In the genomic region with DNA sequence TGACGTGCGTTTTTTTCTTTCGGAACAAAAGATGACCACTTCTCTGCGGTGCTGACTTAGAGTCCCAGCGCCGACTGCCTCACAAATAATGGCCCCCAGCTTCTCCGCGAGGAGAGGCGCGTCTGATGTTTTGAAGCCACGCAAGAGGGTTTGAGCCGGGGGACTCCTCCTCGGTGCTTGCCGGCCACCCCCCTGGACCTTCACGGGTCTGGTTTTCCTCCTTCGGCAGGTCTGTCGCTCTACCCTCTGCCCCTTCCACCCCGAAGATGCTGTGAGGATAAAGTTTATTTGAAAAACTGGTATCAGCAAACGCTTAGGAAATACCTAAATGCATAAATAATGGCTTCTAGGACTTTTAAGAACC, we compare ENCODE assay signal across 8 cellular contexts. TPM values are rescaled to one million over a fixed set of nuclear protein-coding genes. Genes with fewer than 3 reads are reported as not detected.
DNase-seq lines count a peak whose midpoint lies in the region; ATAC-seq and TF ChIP-seq lines count a peak whose summit lies in the region.

No MANE protein-coding gene starts in this region.

- H3K4me3 ChIP-seq in BE2C (ENCODE audit: low read depth, low read length) (peak overlapping the region; percentile 92), astrocyte of the cerebellum (ENCODE audit: low read depth, low read length) (peak overlapping the region; percentile 76), liver (ENCODE audit: low read depth in 1 of 3, low read length in 3 of 3) (peak overlapping the region; percentile 56 to 94 (median 86)), upper lobe of right lung (peak overlapping the region; percentile 79)

- TF ChIP-seq RAD21 in liver (IDR thresholded peaks at IDR 0.05) = no peak

- H3K9ac ChIP-seq in liver (ENCODE audit: low read depth in 1 of 2, low read length in 2 of 2) = peak overlapping the region; percentile 76 to 84

- DNase-seq in BE2C = no peak
- no peak for DNase-seq in astrocyte of the cerebellum (ENCODE audit: low read depth)
- no peak for DNase-seq in upper lobe of right lung

- no peaks in the 10 kb centered on the region for H3K9me3 ChIP-seq in BE2C
- H3K9me3 ChIP-seq in liver (ENCODE audit: control insufficient read depth in 4 of 4, low read length in 3 of 4) = no peaks in the 10 kb centered on the region
- H3K9me3 ChIP-seq in upper lobe of right lung = no peaks in the 10 kb centered on the region

- in situ Hi-C loops in astrocyte of the cerebellum (cut with HindIII; ENCODE audit: low sequenced_read_pairs) = loop anchor here (25.0 kb wide), 1 partner anchor 251 kb away; no protein-coding TSS in a partner anchor

- WGBS in liver = 1% methylated on average over 19 of the region's 19 CpGs

- ATAC-seq in HG03097 (IDR thresholded peaks at IDR 0.05; ENCODE audit: low FRiP score, unreplicated experiment) (peak; percentile 2), upper lobe of right lung (no peak), GM19328 (IDR thresholded peaks at IDR 0.05; ENCODE audit: unreplicated experiment) (no peak), HG02852 (IDR thresholded peaks at IDR 0.05; ENCODE audit: unreplicated experiment) (no peak), HG03095 (IDR thresholded peaks at IDR 0.05; ENCODE audit: unreplicated experiment) (no peak)

- TF ChIP-seq CTCF in BE2C (IDR thresholded peaks at IDR 0.05; ENCODE audit: low read depth, low read length) = no peak
- no peak for TF ChIP-seq CTCF in astrocyte of the cerebellum (IDR thresholded peaks at IDR 0.05; ENCODE audit: low read depth, low read length, missing control alignments)
- TF ChIP-seq CTCF in liver (IDR thresholded peaks at IDR 0.05; ENCODE audit: low read depth, low read length, missing input control) = no peak
- no peak for TF ChIP-seq CTCF in upper lobe of right lung (IDR thresholded peaks at IDR 0.05)

- peaks cover 13% of the 10 kb centered on the region for H3K4me1 ChIP-seq in BE2C
- H3K4me1 ChIP-seq in liver (ENCODE audit: control insufficient read depth in 4 of 4, insufficient read depth in 4 of 4, low read length in 3 of 4) = peaks cover 0 to 24% (median 19%) of the 10 kb centered on the region in 4 donors
- H3K4me1 ChIP-seq in upper lobe of right lung = peaks cover 20% of the 10 kb centered on the region

- H3K27ac ChIP-seq in liver (ENCODE audit: low read depth in 1 of 2, low read length in 2 of 2) (peak overlapping the region in 1 of 2 donors; percentile 49), upper lobe of right lung (peak overlapping the region; percentile 90)

- H3K27me3 ChIP-seq in BE2C (no peaks in the 10 kb centered on the region), liver (ENCODE audit: control insufficient read depth in 4 of 4, insufficient read depth in 4 of 4, low read length in 3 of 4) (no peaks in the 10 kb centered on the region), upper lobe of right lung (no peaks in the 10 kb centered on the region)

- H3K36me3 ChIP-seq in BE2C (peaks cover 18% of the 10 kb centered on the region), liver (ENCODE audit: control insufficient read depth in 4 of 4, insufficient read depth in 3 of 4, low read depth in 1 of 4, low read length in 3 of 4) (peaks cover 3 to 17% (median 16%) of the 10 kb centered on the region in 4 donors), upper lobe of right lung (peaks cover 25% of the 10 kb centered on the region)

- intact Hi-C loops in upper lobe of right lung (cut with DNase I) = no loop called here

TF ChIP-seq in liver, 16 proteins besides CTCF, POLR2A, EP300 and RAD21:
- no peak for TF ChIP-seq HNF4G (IDR thresholded peaks at IDR 0.05)
- TF ChIP-seq, protein P1, sequence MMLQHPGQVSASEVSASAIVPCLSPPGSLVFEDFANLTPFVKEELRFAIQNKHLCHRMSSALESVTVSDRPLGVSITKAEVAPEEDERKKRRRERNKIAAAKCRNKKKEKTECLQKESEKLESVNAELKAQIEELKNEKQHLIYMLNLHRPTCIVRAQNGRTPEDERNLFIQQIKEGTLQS (IDR thresholded peaks at IDR 0.05) = no peak
- no peak for TF ChIP-seq GABPA (IDR thresholded peaks at IDR 0.05 in 1 of 2, conservative IDR thresholded peaks at IDR 0.05 in 1 of 2)
- TF ChIP-seq NR2F2 (IDR thresholded peaks at IDR 0.05) = no peak
TF ChIP-seq in liver: peak in this region for 0.

RNA-seq across cellular contexts. Expression of a gene that starts 0.6 kb away (rescaled TPM):
- 95.4 TPM for polyA plus RNA-seq in BE2C (2012; ENCODE audit: insufficient read depth, insufficient read length, low read depth)
- total RNA-seq in liver (10 to 100 TPM; 11.7 to 19.8 TPM), upper lobe of right lung (21.4 TPM)
- polyA plus RNA-seq in liver = 1 to 10 TPM; 8.2 to 8.8 TPM

RNA-seq across cellular contexts. Expression of a gene that starts 0.8 kb away (rescaled TPM):
- 202 TPM for polyA plus RNA-seq in BE2C (2012; ENCODE audit: insufficient read depth, insufficient read length, low read depth)
- total RNA-seq in liver = 10 to 100 TPM; 37.2 to 64.6 TPM
- polyA plus RNA-seq in liver = 10 to 100 TPM; 31.1 to 84.2 TPM
- total RNA-seq in upper lobe of right lung = 36.6 TPM

RNA-seq across cellular contexts. Expression of a gene that starts 11.9 kb away (rescaled TPM):
- polyA plus RNA-seq in BE2C (2012; ENCODE audit: insufficient read depth, insufficient read length, low read depth) = 71.2 TPM
- total RNA-seq in liver (10 to 100 TPM; 18.3 to 30.5 TPM), upper lobe of right lung (35.5 TPM)
- polyA plus RNA-seq in liver = 10 to 100 TPM; 29.1 to 34.0 TPM

RNA-seq across cellular contexts. Expression of a gene that starts 32.9 kb away (rescaled TPM):
- polyA plus RNA-seq in BE2C (2012; ENCODE audit: insufficient read depth, insufficient read length, low read depth) = 35.7 TPM
- total RNA-seq in liver (10 to 100 TPM; 18.6 to 31.9 TPM), upper lobe of right lung (26.0 TPM)
- polyA plus RNA-seq in liver = 10 to 100 TPM; 12.8 to 17.1 TPM
